ENCODE assay signal across 1 cellular context in the genomic region with DNA sequence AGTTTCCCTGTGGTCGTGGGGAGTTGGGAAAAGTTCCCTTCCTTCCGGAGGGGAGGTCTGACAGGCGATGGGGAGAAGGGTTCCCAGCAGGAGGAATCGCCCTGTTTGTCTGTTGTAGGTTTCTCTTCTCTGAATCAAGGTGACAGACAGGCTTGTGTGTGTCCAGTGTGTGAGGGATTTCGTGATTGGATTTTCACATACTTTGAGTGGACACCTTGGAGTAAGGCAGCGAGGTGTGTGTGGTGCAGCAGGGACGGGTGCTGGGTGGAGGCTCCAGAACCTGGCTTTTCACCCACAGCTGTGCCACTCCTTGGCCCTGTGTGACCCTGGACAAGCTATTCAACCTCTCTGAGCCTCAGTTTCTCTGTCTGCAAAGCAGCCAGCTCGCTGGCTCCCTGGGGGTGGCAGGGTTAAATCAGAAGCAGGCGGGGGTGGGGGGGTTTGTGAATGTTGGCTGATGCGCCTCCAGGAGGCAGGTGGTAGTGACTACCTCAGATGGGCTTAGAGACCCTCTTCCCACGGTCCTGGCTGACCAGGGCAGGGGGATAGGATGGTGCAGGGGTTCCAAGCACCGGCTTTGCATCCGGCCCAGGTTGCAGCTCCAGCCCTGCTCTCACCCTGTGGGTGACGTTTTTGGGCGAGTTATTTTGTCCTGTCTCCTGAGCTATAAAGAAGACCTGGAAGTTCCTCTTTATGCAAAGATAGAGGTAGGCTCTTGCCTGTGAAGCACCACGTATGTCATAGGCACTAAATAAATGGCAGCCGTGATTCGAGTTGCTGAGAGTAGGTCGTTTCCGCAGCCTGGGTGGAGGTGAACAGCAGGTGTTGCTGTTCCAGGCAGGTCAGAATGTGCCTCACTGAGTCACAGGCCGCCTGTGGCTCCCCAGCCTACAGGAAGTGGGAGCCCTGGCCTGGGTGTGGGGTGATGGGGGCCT.
A peak's percentile ranks its signal among the peaks of the same experiment; 100 is the strongest.
TF ChIP-seq lines count a peak whose summit lies in the region.

No MANE protein-coding gene starts in this region.

TF ChIP-seq in HepG2, 621 proteins besides CTCF, POLR2A, EP300 and RAD21:
- TF ChIP-seq, protein P1, sequence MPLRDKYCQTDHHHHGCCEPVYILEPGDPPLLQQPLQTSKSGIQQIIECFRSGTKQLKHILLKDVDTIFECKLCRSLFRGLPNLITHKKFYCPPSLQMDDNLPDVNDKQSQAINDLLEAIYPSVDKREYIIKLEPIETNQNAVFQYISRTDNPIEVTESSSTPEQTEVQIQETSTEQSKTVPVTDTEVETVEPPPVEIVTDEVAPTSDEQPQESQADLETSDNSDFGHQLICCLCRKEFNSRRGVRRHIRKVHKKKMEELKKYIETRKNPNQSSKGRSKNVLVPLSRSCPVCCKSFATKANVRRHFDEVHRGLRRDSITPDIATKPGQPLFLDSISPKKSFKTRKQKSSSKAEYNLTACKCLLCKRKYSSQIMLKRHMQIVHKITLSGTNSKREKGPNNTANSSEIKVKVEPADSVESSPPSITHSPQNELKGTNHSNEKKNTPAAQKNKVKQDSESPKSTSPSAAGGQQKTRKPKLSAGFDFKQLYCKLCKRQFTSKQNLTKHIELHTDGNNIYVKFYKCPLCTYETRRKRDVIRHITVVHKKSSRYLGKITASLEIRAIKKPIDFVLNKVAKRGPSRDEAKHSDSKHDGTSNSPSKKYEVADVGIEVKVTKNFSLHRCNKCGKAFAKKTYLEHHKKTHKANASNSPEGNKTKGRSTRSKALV (CRISPR knock-in tag; IDR thresholded peaks at IDR 0.05) = no peak
- peak; percentile 89 for TF ChIP-seq ZNF768 (CRISPR knock-in tag; IDR thresholded peaks at IDR 0.05)
- TF ChIP-seq, protein P2, sequence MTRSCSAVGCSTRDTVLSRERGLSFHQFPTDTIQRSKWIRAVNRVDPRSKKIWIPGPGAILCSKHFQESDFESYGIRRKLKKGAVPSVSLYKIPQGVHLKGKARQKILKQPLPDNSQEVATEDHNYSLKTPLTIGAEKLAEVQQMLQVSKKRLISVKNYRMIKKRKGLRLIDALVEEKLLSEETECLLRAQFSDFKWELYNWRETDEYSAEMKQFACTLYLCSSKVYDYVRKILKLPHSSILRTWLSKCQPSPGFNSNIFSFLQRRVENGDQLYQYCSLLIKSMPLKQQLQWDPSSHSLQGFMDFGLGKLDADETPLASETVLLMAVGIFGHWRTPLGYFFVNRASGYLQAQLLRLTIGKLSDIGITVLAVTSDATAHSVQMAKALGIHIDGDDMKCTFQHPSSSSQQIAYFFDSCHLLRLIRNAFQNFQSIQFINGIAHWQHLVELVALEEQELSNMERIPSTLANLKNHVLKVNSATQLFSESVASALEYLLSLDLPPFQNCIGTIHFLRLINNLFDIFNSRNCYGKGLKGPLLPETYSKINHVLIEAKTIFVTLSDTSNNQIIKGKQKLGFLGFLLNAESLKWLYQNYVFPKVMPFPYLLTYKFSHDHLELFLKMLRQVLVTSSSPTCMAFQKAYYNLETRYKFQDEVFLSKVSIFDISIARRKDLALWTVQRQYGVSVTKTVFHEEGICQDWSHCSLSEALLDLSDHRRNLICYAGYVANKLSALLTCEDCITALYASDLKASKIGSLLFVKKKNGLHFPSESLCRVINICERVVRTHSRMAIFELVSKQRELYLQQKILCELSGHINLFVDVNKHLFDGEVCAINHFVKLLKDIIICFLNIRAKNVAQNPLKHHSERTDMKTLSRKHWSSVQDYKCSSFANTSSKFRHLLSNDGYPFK (CRISPR knock-in tag; IDR thresholded peaks at IDR 0.05; ENCODE audit: borderline replicate concordance) = 0 out of 2 replicates have a peak, but pooled peaks have one; percentile 17
